ENCODE assay signal across 23 cellular contexts in genomic region chr11:83573097-83573496, GRCh38.
DNase-seq lines count a peak whose midpoint lies in the region; ATAC-seq, FAIRE-seq and TF ChIP-seq lines count a peak whose summit lies in the region.
"Had no signal": no experiment of that assay in that cellular context is flagged by ENCODE, and none has a peak within 500 bp of the region (broad histone marks: within the 10 kb centered on the region; RNA-seq: fewer than 3 reads in every experiment).

No MANE protein-coding gene starts in this region.

- H3K4me1 ChIP-seq in IMR-90 (ENCODE audit: control insufficient read depth, insufficient read depth, low read length) = no peaks in the 10 kb centered on the region; the same call in 1 of the 2 replicates
- no peaks in the 10 kb centered on the region for H3K4me1 ChIP-seq in astrocyte (ENCODE audit: insufficient read depth, low read length)
- peaks cover 10% of the 10 kb centered on the region for H3K4me1 ChIP-seq in foreskin keratinocyte
- peaks cover 8% of the 10 kb centered on the region for H3K4me1 ChIP-seq in neural progenitor cell
- H3K4me1 ChIP-seq: SJCRH30, transverse colon had no signal

- H3K9me1 ChIP-seq in IMR-90 (ENCODE audit: insufficient read depth, low read length) = peaks cover 3% of the 10 kb centered on the region; the same call in 1 of the 2 replicates

- no peak overlapping the region for H3K9ac ChIP-seq in IMR-90 (ENCODE audit: low read depth, low read length)
- H3K9ac ChIP-seq in astrocyte (ENCODE audit: low read length) = no peak overlapping the region
- H3K9ac ChIP-seq in neural progenitor cell = no peak overlapping the region

- in situ Hi-C loops in IMR-90 (cut with MboI; ENCODE audit: low sequenced_read_pairs) = no loop called here

- H3K27me3 Mint-ChIP-seq in astrocyte (ENCODE audit: low read depth, unreplicated experiment) (no peaks in the 10 kb centered on the region), neural progenitor cell (ENCODE audit: insufficient read depth, low read depth) (peaks cover 2% of the 10 kb centered on the region)
- H3K27me3 Mint-ChIP-seq: activated naive CD4-positive, alpha-beta T cell treated with anti-CD3 and anti-CD28 coated beads, Interleukin-2, amount 10 ng/mL, durations not matched to agents 7 days and 5 days; activated T-cell treated with anti-CD3 and anti-CD28 coated beads, Interleukin-2, amount 50 U/mL, for 24 hours; dendritic cell treated with granulocyte-macrophage colony-stimulating factor and Interleukin-4, amounts not matched to agents 40 ng/mL and 50 ng/mL, for 4 days had no signal

- no peak overlapping the region for H2AK9ac ChIP-seq in IMR-90 (replicated peaks; ENCODE audit: low read depth, low read length, poor library complexity)

- no peak overlapping the region for H4K91ac ChIP-seq in IMR-90 (ENCODE audit: insufficient read depth, low read depth, low read length)

- no peak overlapping the region for H4K5ac ChIP-seq in IMR-90 (ENCODE audit: low read depth, low read length)

- no peak overlapping the region for H2BK5ac ChIP-seq in IMR-90 (ENCODE audit: low read depth, low read length, poor library complexity, severe bottlenecking)

- no peaks in the 10 kb centered on the region for H3K36me3 ChIP-seq in IMR-90 (ENCODE audit: control insufficient read depth, insufficient read depth, low read length)
- H3K36me3 ChIP-seq in astrocyte (ENCODE audit: insufficient read depth, low read length) = no peaks in the 10 kb centered on the region
- no peaks in the 10 kb centered on the region for H3K36me3 ChIP-seq in neural progenitor cell
- H3K36me3 ChIP-seq: HAP-1, SJCRH30, transverse colon had no signal

- no peak overlapping the region for H3K23ac ChIP-seq in IMR-90 (ENCODE audit: low read depth, low read length)

- no peaks in the 10 kb centered on the region for H3K79me1 ChIP-seq in IMR-90 (ENCODE audit: low read depth in 1 of 2, low read length in 2 of 2)

- no peak overlapping the region for H4K8ac ChIP-seq in IMR-90 (ENCODE audit: low read depth in 2 of 2, low read length in 2 of 2)

- H3K36me3 Mint-ChIP-seq in astrocyte (ENCODE audit: low read depth, unreplicated experiment) = peaks cover under 1% of the 10 kb centered on the region
- no peaks in the 10 kb centered on the region for H3K36me3 Mint-ChIP-seq in neural progenitor cell
- H3K36me3 Mint-ChIP-seq: activated CD4-positive, alpha-beta memory T cell treated with anti-CD3 and anti-CD28 coated beads for 36 hours; activated naive CD4-positive, alpha-beta T cell treated with anti-CD3 and anti-CD28 coated beads, Interleukin-2, amount 10 ng/mL, durations not matched to agents 7 days and 5 days; stimulated activated memory B cell treated with anti-CD40 and anti-IgM and Interleukin-4, amounts not matched to agents 10 μg/mL and 1 μg/mL and 100 μg/mL, for 72 hours; WTC11 had no signal

- H3K56ac ChIP-seq in IMR-90 (ENCODE audit: extremely low read depth, insufficient read depth, low read length) = no peak overlapping the region

- H3K27ac Mint-ChIP-seq in astrocyte (ENCODE audit: unreplicated experiment) (no peak overlapping the region), neural progenitor cell (no peak overlapping the region)
- H3K27ac Mint-ChIP-seq: activated CD4-positive, alpha-beta memory T cell treated with anti-CD3 and anti-CD28 coated beads for 36 hours; activated naive CD4-positive, alpha-beta T cell treated with anti-CD3 and anti-CD28 coated beads, Interleukin-2, amount 10 ng/mL, durations not matched to agents 7 days and 5 days; activated T-cell treated with anti-CD3 and anti-CD28 coated beads, Interleukin-2, amount 50 U/mL, for 24 hours; dendritic cell treated with granulocyte-macrophage colony-stimulating factor and Interleukin-4, amounts not matched to agents 40 ng/mL and 50 ng/mL, for 4 days; stimulated activated memory B cell treated with anti-CD40 and anti-IgM and Interleukin-4, amounts not matched to agents 10 μg/mL and 1 μg/mL and 100 μg/mL, for 72 hours; WTC11 had no signal

- H2AK5ac ChIP-seq in IMR-90 (ENCODE audit: low read depth, low read length) = no peak overlapping the region

- H2BK20ac ChIP-seq in IMR-90 (ENCODE audit: low read depth, low read length) = no peak overlapping the region

- no peak overlapping the region for H3K4me3 Mint-ChIP-seq in astrocyte (ENCODE audit: unreplicated experiment)
- H3K4me3 Mint-ChIP-seq in neural progenitor cell = no peak overlapping the region
- H3K4me3 Mint-ChIP-seq: activated CD4-positive, alpha-beta memory T cell treated with anti-CD3 and anti-CD28 coated beads for 36 hours; activated naive CD4-positive, alpha-beta T cell treated with anti-CD3 and anti-CD28 coated beads, Interleukin-2, amount 10 ng/mL, durations not matched to agents 7 days and 5 days; activated T-cell treated with anti-CD3 and anti-CD28 coated beads, Interleukin-2, amount 50 U/mL, for 24 hours; dendritic cell treated with granulocyte-macrophage colony-stimulating factor and Interleukin-4, amounts not matched to agents 40 ng/mL and 50 ng/mL, for 4 days; stimulated activated memory B cell treated with anti-CD40 and anti-IgM and Interleukin-4, amounts not matched to agents 10 μg/mL and 1 μg/mL and 100 μg/mL, for 72 hours; WTC11 had no signal

- no peaks in the 10 kb centered on the region for H3K27me3 ChIP-seq in IMR-90 (ENCODE audit: control insufficient read depth, insufficient read depth, low read length)
- no peaks in the 10 kb centered on the region for H3K27me3 ChIP-seq in astrocyte (ENCODE audit: insufficient read depth, low read length)
- H3K27me3 ChIP-seq in foreskin keratinocyte = no peaks in the 10 kb centered on the region
- H3K27me3 ChIP-seq in neural progenitor cell = no peaks in the 10 kb centered on the region
- H3K27me3 ChIP-seq: SJCRH30, transverse colon had no signal

- ATAC-seq in IMR-90 (ENCODE audit: low read depth) (peak; percentile 61), foreskin keratinocyte (peak; percentile 73)
- ATAC-seq: K562; stimulated activated memory B cell treated with anti-CD40 and anti-IgM and Interleukin-4, amounts not matched to agents 10 μg/mL and 1 μg/mL and 100 μg/mL, for 72 hours had no signal

- BruUV-seq in IMR-90 (replicated peaks; lab: Mats Ljungman, UMichigan) = no TSS peak

- H3K9me3 Mint-ChIP-seq in astrocyte (ENCODE audit: unreplicated experiment) (no peaks in the 10 kb centered on the region), neural progenitor cell (no peaks in the 10 kb centered on the region)
- H3K9me3 Mint-ChIP-seq: activated CD4-positive, alpha-beta memory T cell treated with anti-CD3 and anti-CD28 coated beads for 36 hours; activated naive CD4-positive, alpha-beta T cell treated with anti-CD3 and anti-CD28 coated beads, Interleukin-2, amount 10 ng/mL, durations not matched to agents 7 days and 5 days; activated T-cell treated with anti-CD3 and anti-CD28 coated beads, Interleukin-2, amount 50 U/mL, for 24 hours; dendritic cell treated with granulocyte-macrophage colony-stimulating factor and Interleukin-4, amounts not matched to agents 40 ng/mL and 50 ng/mL, for 4 days; stimulated activated memory B cell treated with anti-CD40 and anti-IgM and Interleukin-4, amounts not matched to agents 10 μg/mL and 1 μg/mL and 100 μg/mL, for 72 hours; WTC11 had no signal

- H3K18ac ChIP-seq in IMR-90 (ENCODE audit: low read depth, low read length) = no peak overlapping the region

- no peak overlapping the region for H2BK15ac ChIP-seq in IMR-90 (ENCODE audit: low read depth, low read length)

- WGBS in IMR-90 (ENCODE audit: extremely low coverage in 2 of 2, insufficient read length in 1 of 2), 2 experiments = no CpG with 5 or more reads among the region's 3 CpGs

- H3K4me1 Mint-ChIP-seq in astrocyte (ENCODE audit: low read depth, unreplicated experiment) (peaks cover 7% of the 10 kb centered on the region), neural progenitor cell (peaks cover 4% of the 10 kb centered on the region)
- H3K4me1 Mint-ChIP-seq: activated naive CD4-positive, alpha-beta T cell treated with anti-CD3 and anti-CD28 coated beads, Interleukin-2, amount 10 ng/mL, durations not matched to agents 7 days and 5 days; stimulated activated memory B cell treated with anti-CD40 and anti-IgM and Interleukin-4, amounts not matched to agents 10 μg/mL and 1 μg/mL and 100 μg/mL, for 72 hours had no signal

- TF ChIP-seq RAD21 in IMR-90 (IDR thresholded peaks at IDR 0.05; ENCODE audit: low read length) = no peak

- intact Hi-C loops in IMR-90 (cut with micrococcal nuclease) = loop anchor here (10.0 kb wide), 1 partner anchor 288 kb away; the partner anchor contains the start of gene CCDC90B

- H3K14ac ChIP-seq in IMR-90 (replicated peaks; ENCODE audit: low read depth, low read length) = no peak overlapping the region

- TF ChIP-seq CTCF in AG04449 (IDR thresholded peaks at IDR 0.05; ENCODE audit: insufficient read depth, low read length, missing control alignments) (no peak), IMR-90 (conservative IDR thresholded peaks at IDR 0.05; ENCODE audit: low read depth, low read length) (no peak), astrocyte (IDR thresholded peaks at IDR 0.05; ENCODE audit: insufficient read depth, low read depth, low read length) (no peak), foreskin keratinocyte (conservative IDR thresholded peaks at IDR 0.05) (no peak), neural progenitor cell (IDR thresholded peaks at IDR 0.05) (no peak)

- H4K20me1 ChIP-seq in IMR-90 (ENCODE audit: insufficient read depth, low read length) (no peaks in the 10 kb centered on the region), astrocyte (ENCODE audit: insufficient read depth, low read length) (no peaks in the 10 kb centered on the region), neural progenitor cell (ENCODE audit: low read depth) (no peaks in the 10 kb centered on the region)

- TF ChIP-seq POLR2A in IMR-90 (IDR thresholded peaks at IDR 0.05; ENCODE audit: low read depth, low read length) = no peak

- H3K4me2 ChIP-seq in IMR-90 (ENCODE audit: low read depth, low read length) = no peak overlapping the region
- H3K4me2 ChIP-seq in astrocyte (ENCODE audit: low read length) = no peak overlapping the region
- H3K4me2 ChIP-seq in neural progenitor cell = no peak overlapping the region

- H3K4me3 ChIP-seq in AG04449 (ENCODE audit: low read depth, low read length) (no peak overlapping the region), IMR-90 (ENCODE audit: insufficient read depth, low read depth, low read length) (no peak overlapping the region), astrocyte (ENCODE audit: insufficient read depth, low read depth, low read length) (no peak overlapping the region), neural progenitor cell (no peak overlapping the region)
- H3K4me3 ChIP-seq: HAP-1, K562, SJCRH30, transverse colon had no signal

- no peak overlapping the region for H2AFZ ChIP-seq in IMR-90 (replicated peaks; ENCODE audit: low read length, poor library complexity)
- H2AFZ ChIP-seq in astrocyte (ENCODE audit: low read depth, low read length) = no peak overlapping the region
- H2AFZ ChIP-seq in neural progenitor cell (replicated peaks) = no peak overlapping the region

- no peak overlapping the region for H3K4ac ChIP-seq in IMR-90 (ENCODE audit: low read depth, low read length)

- CTCF ChIA-PET in AG04449 (lab: Yijun Ruan, JAX) (no interaction called here), IMR-90 (lab: Yijun Ruan, JAX) (no interaction called here)

- dilution Hi-C loops in IMR-90 (cut with HindIII; ENCODE audit: low sequenced_read_pairs, unreplicated experiment) = no loop called here

- POLR2A ChIA-PET in AG04449 (lab: Yijun Ruan, JAX) (no interaction called here), IMR-90 (lab: Charles Lee; ENCODE audit: unreplicated experiment) (no interaction called here)

- no peak overlapping the region for H3K27ac ChIP-seq in IMR-90 (ENCODE audit: insufficient read depth, low read length)
- no peak overlapping the region for H3K27ac ChIP-seq in astrocyte (ENCODE audit: low read depth, low read length)
- H3K27ac ChIP-seq in foreskin keratinocyte = no peak overlapping the region
- H3K27ac ChIP-seq in neural progenitor cell = no peak overlapping the region
- H3K27ac ChIP-seq: SJCRH30, transverse colon had no signal

- no peaks in the 10 kb centered on the region for H3F3A ChIP-seq in neural progenitor cell (ENCODE audit: low read depth)

- H3K9me3 ChIP-seq in IMR-90 (ENCODE audit: control insufficient read depth, insufficient read depth, low read length) (no peaks in the 10 kb centered on the region), astrocyte (ENCODE audit: insufficient read depth, low read depth, low read length) (no peaks in the 10 kb centered on the region), neural progenitor cell (ENCODE audit: low read depth) (no peaks in the 10 kb centered on the region)
- H3K9me3 ChIP-seq: HAP-1, SJCRH30, transverse colon had no signal

- H3K79me2 ChIP-seq in astrocyte (ENCODE audit: insufficient read depth, low read length) = no peaks in the 10 kb centered on the region
- H3K79me2 ChIP-seq in neural progenitor cell (ENCODE audit: low read depth) = no peaks in the 10 kb centered on the region

- DNase-seq in AG04449 (ENCODE audit: low read depth, low spot score) = peak; percentile 24
- DNase-seq in IMR-90 = peak; percentile 77
- DNase-seq in astrocyte (ENCODE audit: low read depth) = peak; percentile 27
- DNase-seq in foreskin keratinocyte = peak; percentile 15 to 54
- no peak for DNase-seq in dedifferentiated amniotic fluid mesenchymal stem cell (ENCODE audit: extremely low spot score)
- no peak for DNase-seq in NOMO-1 (lab: John Stamatoyannopoulos, UW; ENCODE audit: unreplicated experiment in 2 of 2)
- no peak for DNase-seq in neural progenitor cell (ENCODE audit: low spot score)
- no peak for DNase-seq in NCI-H1092 treated with DMSO at 0.1 percent for 48 hours (lab: John Stamatoyannopoulos, UW)
- DNase-seq: ACHN; activated CD4-positive, alpha-beta memory T cell treated with anti-CD3 and anti-CD28 coated beads for 36 hours; activated naive CD4-positive, alpha-beta T cell treated with anti-CD3 and anti-CD28 coated beads, Interleukin-2, amount 10 ng/mL, durations not matched to agents 7 days and 5 days; activated T-cell treated with anti-CD3 and anti-CD28 coated beads, Interleukin-2, amount 50 U/mL, for 24 hours; COR-L47; kidney glomerular epithelial cell; NCI-H2081 treated with DMSO at 0.1 percent for 48 hours; NCI-H526; SJCRH30; transverse colon had no signal

- no peak overlapping the region for H2BK120ac ChIP-seq in IMR-90 (ENCODE audit: low read depth, low read length)

- no peak for FAIRE-seq in astrocyte (lab: Jason Lieb, UNC)
- FAIRE-seq: K562 had no signal

Comparison
In these comparisons a context has a peak if more than half of its experiments do, and no peak if none do; other contexts are left out.
1. DNase-seq: peak in AG04449 (single experiment), IMR-90 (single experiment), astrocyte (single experiment) and foreskin keratinocyte (2 of 2); none in dedifferentiated amniotic fluid mesenchymal stem cell (single experiment), NOMO-1 (0 of 2), neural progenitor cell (single experiment) and NCI-H1092 treated with DMSO at 0.1 percent for 48 hours (single experiment).